In the genomic region with DNA sequence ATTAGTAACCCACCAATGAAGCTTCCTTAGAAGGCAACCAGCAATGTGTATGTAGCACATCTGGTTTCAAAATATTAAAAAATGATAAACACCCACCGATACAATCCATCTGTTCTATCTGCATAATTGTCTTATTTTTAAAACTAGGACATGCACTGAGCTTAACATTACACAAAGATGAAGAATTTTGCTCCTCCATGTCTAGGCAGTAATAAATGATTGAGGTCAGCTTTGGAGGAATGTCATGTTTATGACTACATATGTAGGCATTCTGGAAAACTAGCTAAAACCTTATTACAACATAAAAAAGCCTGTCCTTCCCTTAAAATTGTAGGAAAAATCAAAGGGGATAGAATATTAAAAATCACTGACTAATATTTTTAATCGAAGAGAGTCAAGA, we compare ENCODE assay signal across 1 cellular context.
TF ChIP-seq lines count a peak whose summit lies in the region.

No MANE protein-coding gene starts in this region.

TF ChIP-seq in A549, 52 proteins besides CTCF, POLR2A, EP300 and RAD21 (continued from another document):
- TF ChIP-seq, protein P1, sequence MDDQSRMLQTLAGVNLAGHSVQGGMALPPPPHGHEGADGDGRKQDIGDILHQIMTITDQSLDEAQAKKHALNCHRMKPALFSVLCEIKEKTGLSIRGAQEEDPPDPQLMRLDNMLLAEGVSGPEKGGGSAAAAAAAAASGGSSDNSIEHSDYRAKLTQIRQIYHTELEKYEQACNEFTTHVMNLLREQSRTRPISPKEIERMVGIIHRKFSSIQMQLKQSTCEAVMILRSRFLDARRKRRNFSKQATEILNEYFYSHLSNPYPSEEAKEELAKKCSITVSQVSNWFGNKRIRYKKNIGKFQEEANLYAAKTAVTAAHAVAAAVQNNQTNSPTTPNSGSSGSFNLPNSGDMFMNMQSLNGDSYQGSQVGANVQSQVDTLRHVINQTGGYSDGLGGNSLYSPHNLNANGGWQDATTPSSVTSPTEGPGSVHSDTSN (IDR thresholded peaks at IDR 0.05): no peak
- TF ChIP-seq, protein P2, sequence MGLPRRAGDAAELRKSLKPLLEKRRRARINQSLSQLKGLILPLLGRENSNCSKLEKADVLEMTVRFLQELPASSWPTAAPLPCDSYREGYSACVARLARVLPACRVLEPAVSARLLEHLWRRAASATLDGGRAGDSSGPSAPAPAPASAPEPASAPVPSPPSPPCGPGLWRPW (IDR thresholded peaks at IDR 0.05): no peak
- TF ChIP-seq, protein P3, sequence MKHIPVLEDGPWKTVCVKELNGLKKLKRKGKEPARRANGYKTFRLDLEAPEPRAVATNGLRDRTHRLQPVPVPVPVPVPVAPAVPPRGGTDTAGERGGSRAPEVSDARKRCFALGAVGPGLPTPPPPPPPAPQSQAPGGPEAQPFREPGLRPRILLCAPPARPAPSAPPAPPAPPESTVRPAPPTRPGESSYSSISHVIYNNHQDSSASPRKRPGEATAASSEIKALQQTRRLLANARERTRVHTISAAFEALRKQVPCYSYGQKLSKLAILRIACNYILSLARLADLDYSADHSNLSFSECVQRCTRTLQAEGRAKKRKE (CRISPR knock-in tag; IDR thresholded peaks at IDR 0.05; ENCODE audit: low read depth): no peak
